In the genomic region with DNA sequence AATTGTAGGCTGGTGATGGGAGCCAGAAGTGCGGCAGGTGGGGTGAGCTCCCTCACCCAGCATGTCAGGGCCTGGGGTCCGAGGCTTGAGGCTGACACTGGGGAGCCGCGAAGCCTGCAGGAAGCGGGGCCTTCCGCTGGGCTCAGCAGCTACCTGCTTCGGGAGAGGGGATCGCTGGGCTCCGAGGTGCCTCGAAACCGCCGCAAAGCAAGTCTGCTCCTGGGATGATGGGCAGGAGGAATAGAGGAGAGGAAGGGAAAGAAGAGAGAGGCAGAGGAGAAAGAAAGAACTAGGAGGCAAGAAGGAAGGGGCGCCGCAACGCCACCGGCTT, we compare ENCODE assay signal across 12 cellular contexts. TPM values are rescaled to one million over a fixed set of nuclear protein-coding genes. Genes with fewer than 3 reads are reported as not detected.
DNase-seq lines count a peak whose midpoint lies in the region; ATAC-seq and TF ChIP-seq lines count a peak whose summit lies in the region.
"Had no signal": no experiment of that assay in that cellular context is flagged by ENCODE, and none has a peak within 500 bp of the region (broad histone marks: within the 10 kb centered on the region; RNA-seq: fewer than 3 reads in every experiment).

No MANE protein-coding gene starts in this region.

- DNase-seq in activated CD4-positive, alpha-beta T cell treated with anti-CD3 and anti-CD28 coated beads, Interleukin-2, amount 10 ng/mL, durations not matched to agents 24 days and 14 days, result no peak
- DNase-seq in activated CD4-positive, alpha-beta T cell treated with anti-CD3 and anti-CD28 coated beads, Interleukin-2, amount 50 U/mL, for 48 hours, result no peak
- DNase-seq in T-cell (no peak), glutamatergic neuron (peak; percentile 37), NCI-H2196 treated with DMSO at 0.1 percent for 48 hours (lab: John Stamatoyannopoulos, UW; ENCODE audit: unreplicated experiment) (no peak), NCI-H1436 treated with DMSO at 0.1 percent for 48 hours (lab: John Stamatoyannopoulos, UW) (no peak)
- no peak for DNase-seq in stimulated activated naive B cell treated with anti-CD40 and anti-IgM and Interleukin-4, amounts not matched to agents 10 μg/mL and 1 μg/mL and 100 μg/mL, for 72 hours
- DNase-seq: cerebellar nuclear complex, NCI-H2081, T-helper 9 cell had no signal

- peaks cover 3% of the 10 kb centered on the region for H3K36me3 Mint-ChIP-seq in activated CD4-positive, alpha-beta T cell treated with anti-CD3 and anti-CD28 coated beads, Interleukin-2, amount 10 ng/mL, durations not matched to agents 24 days and 14 days (ENCODE audit: low read depth)
- no peaks in the 10 kb centered on the region for H3K36me3 Mint-ChIP-seq in T-cell
- H3K36me3 Mint-ChIP-seq in glutamatergic neuron (ENCODE audit: unreplicated experiment), result no peaks in the 10 kb centered on the region
- peaks cover 1 to 6% of the 10 kb centered on the region in 2 donors for H3K36me3 Mint-ChIP-seq in stimulated activated naive B cell treated with anti-CD40 and anti-IgM and Interleukin-4, amounts not matched to agents 10 μg/mL and 1 μg/mL and 100 μg/mL, for 72 hours

- POLR2A ChIA-PET in T-cell (lab: Charles Lee), result no interaction called here

- H3K27ac Mint-ChIP-seq in activated CD4-positive, alpha-beta T cell treated with anti-CD3 and anti-CD28 coated beads, Interleukin-2, amount 10 ng/mL, durations not matched to agents 24 days and 14 days, result no peak overlapping the region
- H3K27ac Mint-ChIP-seq in T-cell (peak overlapping the region in 1 of 2 donors; percentile 72), glutamatergic neuron (ENCODE audit: unreplicated experiment) (no peak overlapping the region)
- peak overlapping the region; percentile 97 for H3K27ac Mint-ChIP-seq in stimulated activated naive B cell treated with anti-CD40 and anti-IgM and Interleukin-4, amounts not matched to agents 10 μg/mL and 1 μg/mL and 100 μg/mL, for 72 hours

- no peaks in the 10 kb centered on the region for H3K9me3 Mint-ChIP-seq in activated CD4-positive, alpha-beta T cell treated with anti-CD3 and anti-CD28 coated beads, Interleukin-2, amount 10 ng/mL, durations not matched to agents 24 days and 14 days
- H3K9me3 Mint-ChIP-seq in T-cell (no peaks in the 10 kb centered on the region), glutamatergic neuron (ENCODE audit: unreplicated experiment) (peaks cover 9% of the 10 kb centered on the region)
- H3K9me3 Mint-ChIP-seq in stimulated activated naive B cell treated with anti-CD40 and anti-IgM and Interleukin-4, amounts not matched to agents 10 μg/mL and 1 μg/mL and 100 μg/mL, for 72 hours, result no peaks in the 10 kb centered on the region

- no peak for TF ChIP-seq CTCF in glutamatergic neuron (IDR thresholded peaks at IDR 0.05; ENCODE audit: partially characterized antibody, unreplicated experiment)

- H3K27me3 Mint-ChIP-seq in activated CD4-positive, alpha-beta T cell treated with anti-CD3 and anti-CD28 coated beads, Interleukin-2, amount 10 ng/mL, durations not matched to agents 24 days and 14 days, result peaks cover 59% of the 10 kb centered on the region
- peaks cover 38 to 68% of the 10 kb centered on the region in 2 donors for H3K27me3 Mint-ChIP-seq in T-cell
- H3K27me3 Mint-ChIP-seq in glutamatergic neuron (ENCODE audit: unreplicated experiment), result peaks cover 28% of the 10 kb centered on the region
- peaks cover 60 to 97% of the 10 kb centered on the region in 2 donors for H3K27me3 Mint-ChIP-seq in stimulated activated naive B cell treated with anti-CD40 and anti-IgM and Interleukin-4, amounts not matched to agents 10 μg/mL and 1 μg/mL and 100 μg/mL, for 72 hours

- peak overlapping the region; percentile 40 for H3K4me3 Mint-ChIP-seq in activated CD4-positive, alpha-beta T cell treated with anti-CD3 and anti-CD28 coated beads, Interleukin-2, amount 10 ng/mL, durations not matched to agents 24 days and 14 days
- H3K4me3 Mint-ChIP-seq in T-cell (peak overlapping the region; percentile 57 to 85 (median 72)), glutamatergic neuron (ENCODE audit: unreplicated experiment) (no peak overlapping the region)
- H3K4me3 Mint-ChIP-seq in stimulated activated naive B cell treated with anti-CD40 and anti-IgM and Interleukin-4, amounts not matched to agents 10 μg/mL and 1 μg/mL and 100 μg/mL, for 72 hours, result peak overlapping the region; percentile 66 to 78

- intact Hi-C loops in activated CD4-positive, alpha-beta T cell treated with anti-CD3 and anti-CD28 coated beads, Interleukin-2, amount 10 ng/mL, durations not matched to agents 24 days and 14 days (cut with micrococcal nuclease), result no loop called here

- CTCF ChIA-PET in T-cell (lab: Charles Lee), result no interaction called here

- H3K4me1 Mint-ChIP-seq in activated CD4-positive, alpha-beta T cell treated with anti-CD3 and anti-CD28 coated beads, Interleukin-2, amount 10 ng/mL, durations not matched to agents 24 days and 14 days, result peaks cover 10% of the 10 kb centered on the region
- peaks cover 20 to 35% (median 35%) of the 10 kb centered on the region in 3 donors for H3K4me1 Mint-ChIP-seq in T-cell
- H3K4me1 Mint-ChIP-seq in glutamatergic neuron (ENCODE audit: low read depth, unreplicated experiment), result peaks cover 6% of the 10 kb centered on the region
- H3K4me1 Mint-ChIP-seq in stimulated activated naive B cell treated with anti-CD40 and anti-IgM and Interleukin-4, amounts not matched to agents 10 μg/mL and 1 μg/mL and 100 μg/mL, for 72 hours, result peaks cover 28 to 69% of the 10 kb centered on the region in 2 donors

- peak in 3 of 4 experiments; percentile 34 to 40 (median 38) for ATAC-seq in T-cell (replicated peaks in 1 of 4)
- ATAC-seq in stimulated activated naive B cell treated with anti-CD40 and anti-IgM and Interleukin-4, amounts not matched to agents 10 μg/mL and 1 μg/mL and 100 μg/mL, for 72 hours (replicated peaks), result no peak
- ATAC-seq in HG03135 (IDR thresholded peaks at IDR 0.05; ENCODE audit: unreplicated experiment), result no peak

RNA-seq across cellular contexts. Expression of a gene that starts 1.5 kb away (rescaled TPM):
- total RNA-seq in activated CD4-positive, alpha-beta T cell treated with anti-CD3 and anti-CD28 coated beads, Interleukin-2, amount 10 ng/mL, durations not matched to agents 24 days and 14 days, result 0.21 and 0.28 TPM in 2 replicates
- total RNA-seq in T-cell (under 1 TPM in 3 of 5 donors, not detected in 2; 0.13 to 0.19 (median 0.16) TPM), glutamatergic neuron (ENCODE audit: unreplicated experiment) (0.98 TPM)
- total RNA-seq: osteocyte had no signal

RNA-seq across cellular contexts. Expression of a gene that starts 30.7 kb away (rescaled TPM):
- 109 and 110 TPM in 2 replicates for total RNA-seq in activated CD4-positive, alpha-beta T cell treated with anti-CD3 and anti-CD28 coated beads, Interleukin-2, amount 10 ng/mL, durations not matched to agents 24 days and 14 days
- total RNA-seq in T-cell, result 10 to 100 TPM; 49.1 to 59.1 (median 52.1) TPM
- total RNA-seq in glutamatergic neuron (ENCODE audit: unreplicated experiment), result 43.3 TPM

Comparison
In these comparisons a context has a peak if more than half of its experiments do, and no peak if none do; other contexts are left out.
1. ATAC-seq: peak in T-cell (3 of 4); none in stimulated activated naive B cell treated with anti-CD40 and anti-IgM and Interleukin-4, amounts not matched to agents 10 μg/mL and 1 μg/mL and 100 μg/mL, for 72 hours (0 of 2) and HG03135 (single experiment).